Comparison of ENCODE assay signal across 12 cellular contexts in genomic region chrX:95346854-95347253, GRCh38.
DNase-seq lines count a peak whose midpoint lies in the region; ATAC-seq and TF ChIP-seq lines count a peak whose summit lies in the region.
"Had no signal": no experiment of that assay in that cellular context is flagged by ENCODE, and none has a peak within 500 bp of the region (broad histone marks: within the 10 kb centered on the region; RNA-seq: fewer than 3 reads in every experiment).

No MANE protein-coding gene starts in this region.

- H3K36me3 Mint-ChIP-seq in brain = no peaks in the 10 kb centered on the region
- H3K36me3 Mint-ChIP-seq in nephron progenitor cell (ENCODE audit: low read depth) = no peaks in the 10 kb centered on the region
- no peaks in the 10 kb centered on the region for H3K36me3 Mint-ChIP-seq in activated CD4-positive, alpha-beta T cell treated with anti-CD3 and anti-CD28 coated beads, Interleukin-2, amount 10 ng/mL, durations not matched to agents 24 days and 14 days (ENCODE audit: low read depth)

- TF ChIP-seq POLR2A in NB4 (IDR thresholded peaks at IDR 0.05; ENCODE audit: extremely low read depth, insufficient read length) = no peak

- intact Hi-C loops in activated CD4-positive, alpha-beta T cell treated with anti-CD3 and anti-CD28 coated beads, Interleukin-2, amount 10 ng/mL, durations not matched to agents 24 days and 14 days (cut with micrococcal nuclease) = no loop called here

- CTCF ChIA-PET in GM10248 (lab: Yijun Ruan, JAX) = no interaction called here

- TF ChIP-seq CTCF in GM10248 (IDR thresholded peaks at IDR 0.05; ENCODE audit: control extremely low read depth, extremely low read depth, low read depth, missing control alignments) (peak; percentile 7), NB4 (IDR thresholded peaks at IDR 0.05; ENCODE audit: low read depth, low read length) (no peak), brain (conservative IDR thresholded peaks at IDR 0.05) (peak; percentile 62 to 75), nephron progenitor cell (IDR thresholded peaks at IDR 0.05) (peak; percentile 33)

- POLR2A ChIA-PET in GM10248 (lab: Yijun Ruan, JAX) = no interaction called here

- H3K4me3 ChIP-seq in NB4 (ENCODE audit: low read depth, low read length) = no peak overlapping the region
- H3K4me3 ChIP-seq: tibial artery had no signal

- peaks cover 17% of the 10 kb centered on the region for H3K4me1 Mint-ChIP-seq in brain
- no peaks in the 10 kb centered on the region for H3K4me1 Mint-ChIP-seq in nephron progenitor cell
- H3K4me1 Mint-ChIP-seq in activated CD4-positive, alpha-beta T cell treated with anti-CD3 and anti-CD28 coated beads, Interleukin-2, amount 10 ng/mL, durations not matched to agents 24 days and 14 days = no peaks in the 10 kb centered on the region

- DNase-seq in GM10248 (ENCODE audit: extremely low spot score) = no peak
- DNase-seq in NB4 (ENCODE audit: low read depth) = peak; percentile 9
- DNase-seq in nephron progenitor cell = no peak
- DNase-seq in activated CD4-positive, alpha-beta T cell treated with anti-CD3 and anti-CD28 coated beads, Interleukin-2, amount 10 ng/mL, durations not matched to agents 24 days and 14 days = no peak
- no peak for DNase-seq in NCI-H526 treated with DMSO at 0.1 percent for 48 hours (lab: John Stamatoyannopoulos, UW)
- DNase-seq in NCI-H774 (lab: John Stamatoyannopoulos, UW) = no peak
- DNase-seq: effector CD8-positive, alpha-beta T cell; NCI-H524 treated with DMSO at 0.1 percent for 48 hours; tibial artery had no signal

- H3K27ac Mint-ChIP-seq in brain (no peak overlapping the region), nephron progenitor cell (no peak overlapping the region)
- no peak overlapping the region for H3K27ac Mint-ChIP-seq in activated CD4-positive, alpha-beta T cell treated with anti-CD3 and anti-CD28 coated beads, Interleukin-2, amount 10 ng/mL, durations not matched to agents 24 days and 14 days
- H3K27ac Mint-ChIP-seq: activated T-helper 2 cell treated with anti-CD3 and anti-CD28 coated beads, Interferon-gamma antibody, Interleukin-2, Interleukin-4, amounts not matched to agents 10 μg/mL and 5 μg/mL and 100 μg/mL, durations not matched to agents 14 hours and 24 hours and 36 hours had no signal

- H3K9me3 Mint-ChIP-seq in brain (no peaks in the 10 kb centered on the region), nephron progenitor cell (no peaks in the 10 kb centered on the region)
- H3K9me3 Mint-ChIP-seq in activated CD4-positive, alpha-beta T cell treated with anti-CD3 and anti-CD28 coated beads, Interleukin-2, amount 10 ng/mL, durations not matched to agents 24 days and 14 days = no peaks in the 10 kb centered on the region
- H3K9me3 Mint-ChIP-seq: activated T-helper 2 cell treated with anti-CD3 and anti-CD28 coated beads, Interferon-gamma antibody, Interleukin-2, Interleukin-4, amounts not matched to agents 10 μg/mL and 5 μg/mL and 100 μg/mL, durations not matched to agents 14 hours and 24 hours and 36 hours had no signal

- no peak overlapping the region for H3K4me3 Mint-ChIP-seq in brain
- H3K4me3 Mint-ChIP-seq in nephron progenitor cell = no peak overlapping the region
- H3K4me3 Mint-ChIP-seq in activated CD4-positive, alpha-beta T cell treated with anti-CD3 and anti-CD28 coated beads, Interleukin-2, amount 10 ng/mL, durations not matched to agents 24 days and 14 days = no peak overlapping the region

- H3K27me3 Mint-ChIP-seq in brain (peaks cover 4% of the 10 kb centered on the region), nephron progenitor cell (ENCODE audit: low read depth, poor library complexity) (no peaks in the 10 kb centered on the region)
- H3K27me3 Mint-ChIP-seq in activated CD4-positive, alpha-beta T cell treated with anti-CD3 and anti-CD28 coated beads, Interleukin-2, amount 10 ng/mL, durations not matched to agents 24 days and 14 days = no peaks in the 10 kb centered on the region

- no peak for ATAC-seq in HG03342 (IDR thresholded peaks at IDR 0.05; ENCODE audit: unreplicated experiment)
